ENCODE assay signal across 13 cellular contexts in genomic region chr5:161851691-161852299, GRCh38. TPM values are rescaled to one million over a fixed set of nuclear protein-coding genes. Genes with fewer than 3 reads are reported as not detected.
DNase-seq lines count a peak whose midpoint lies in the region; ATAC-seq, FAIRE-seq and TF ChIP-seq lines count a peak whose summit lies in the region.
"Had no signal": no experiment of that assay in that cellular context is flagged by ENCODE, and none has a peak within 500 bp of the region (broad histone marks: within the 10 kb centered on the region; RNA-seq: fewer than 3 reads in every experiment).

No MANE protein-coding gene starts in this region.

- no peaks in the 10 kb centered on the region for H3K4me1 Mint-ChIP-seq in activated CD4-positive, alpha-beta T cell treated with anti-CD3 and anti-CD28 coated beads, Interleukin-2, amount 10 ng/mL, durations not matched to agents 24 days and 14 days
- H3K4me1 Mint-ChIP-seq: T-cell had no signal

- CTCF ChIA-PET in SK-N-SH (lab: Yijun Ruan, JAX), result interaction anchor here (0.8 to 1.7 kb wide), 4 partner anchors 10 to 1556 kb away, joined by 3 to 11 read pairs (median 4); no protein-coding TSS in a partner anchor

- TF ChIP-seq RAD21 in SK-N-SH (IDR thresholded peaks at IDR 0.05; ENCODE audit: low read length), result peak; percentile 46

- DNase-seq in SK-N-SH, result peak; percentile 3
- peak; percentile 9 for DNase-seq in NCI-H748 (lab: John Stamatoyannopoulos, UW; ENCODE audit: unreplicated experiment)
- DNase-seq in superior temporal gyrus (ENCODE audit: extremely low spot score), result peak; percentile 57
- no peak for DNase-seq in activated CD4-positive, alpha-beta T cell treated with anti-CD3 and anti-CD28 coated beads, Interleukin-2, amount 10 ng/mL, durations not matched to agents 24 days and 14 days
- no peak for DNase-seq in activated effector memory CD4-positive, alpha-beta T cell treated with Interleukin-2 at 50 U/mL for 16 hours
- DNase-seq: activated T-cell treated with anti-CD3 and anti-CD28 coated beads for 4 hours, hypothalamus, T-cell had no signal

- no peaks in the 10 kb centered on the region for H4K20me1 ChIP-seq in SK-N-SH (ENCODE audit: insufficient read depth)

- no peaks in the 10 kb centered on the region for H3K9me2 ChIP-seq in SK-N-SH

- no peaks in the 10 kb centered on the region for H3K36me3 ChIP-seq in SK-N-SH (replicated peaks in 1 of 2; ENCODE audit: control insufficient read depth in 1 of 2, insufficient read depth in 2 of 2, low read length in 1 of 2)

- no peak overlapping the region for H3K9ac ChIP-seq in SK-N-SH

- no peaks in the 10 kb centered on the region for H3K36me3 Mint-ChIP-seq in activated CD4-positive, alpha-beta T cell treated with anti-CD3 and anti-CD28 coated beads, Interleukin-2, amount 10 ng/mL, durations not matched to agents 24 days and 14 days (ENCODE audit: low read depth)
- H3K36me3 Mint-ChIP-seq: T-cell had no signal

- H3K9me3 ChIP-seq in SK-N-SH, result no peaks in the 10 kb centered on the region

- H3K4me1 ChIP-seq in SK-N-SH (ENCODE audit: control insufficient read depth in 1 of 2, insufficient read depth in 2 of 2, low read depth in 1 of 2, low read length in 1 of 2), result no peaks in the 10 kb centered on the region

- 6% methylated on average over 2 of the region's 2 CpGs for WGBS in SK-N-SH (ENCODE audit: low lambda C conversion rate)

- no peak overlapping the region for H3K4me3 Mint-ChIP-seq in activated CD4-positive, alpha-beta T cell treated with anti-CD3 and anti-CD28 coated beads, Interleukin-2, amount 10 ng/mL, durations not matched to agents 24 days and 14 days
- H3K4me3 Mint-ChIP-seq: T-cell had no signal

- H3K27ac Mint-ChIP-seq in activated CD4-positive, alpha-beta T cell treated with anti-CD3 and anti-CD28 coated beads, Interleukin-2, amount 10 ng/mL, durations not matched to agents 24 days and 14 days, result no peak overlapping the region
- H3K27ac Mint-ChIP-seq: T-cell had no signal

- peak; percentile 62 for FAIRE-seq in colon (lab: Jason Lieb, UNC)

- no peaks in the 10 kb centered on the region for H3K79me2 ChIP-seq in SK-N-SH (ENCODE audit: insufficient read depth)

- H3K27me3 ChIP-seq in SK-N-SH (ENCODE audit: insufficient read depth), result no peaks in the 10 kb centered on the region

- H3K9me3 Mint-ChIP-seq in activated CD4-positive, alpha-beta T cell treated with anti-CD3 and anti-CD28 coated beads, Interleukin-2, amount 10 ng/mL, durations not matched to agents 24 days and 14 days, result no peaks in the 10 kb centered on the region

- intact Hi-C loops in activated CD4-positive, alpha-beta T cell treated with anti-CD3 and anti-CD28 coated beads, Interleukin-2, amount 10 ng/mL, durations not matched to agents 24 days and 14 days (cut with micrococcal nuclease), result no loop called here

- no peaks in the 10 kb centered on the region for H3F3A ChIP-seq in SK-N-SH (replicated peaks; ENCODE audit: insufficient read depth)

- peaks cover 10% of the 10 kb centered on the region for H3K27me3 Mint-ChIP-seq in activated CD4-positive, alpha-beta T cell treated with anti-CD3 and anti-CD28 coated beads, Interleukin-2, amount 10 ng/mL, durations not matched to agents 24 days and 14 days

- TF ChIP-seq EP300 in SK-N-SH (IDR thresholded peaks at IDR 0.05; ENCODE audit: borderline replicate concordance in 1 of 2, low read depth in 1 of 2, low read length in 1 of 2), result no peak

- H3K4me3 ChIP-seq in SK-N-SH (ENCODE audit: low read depth in 2 of 2, low read length in 1 of 2), result no peak overlapping the region
- H3K4me3 ChIP-seq: coronary artery had no signal

- ATAC-seq in SK-N-SH treated with all-trans-retinoic acid at 6 μM for 48 hours (no peak), GM19023 (IDR thresholded peaks at IDR 0.05; ENCODE audit: unreplicated experiment) (no peak)
- ATAC-seq: T-cell had no signal

- POLR2A ChIA-PET in SK-N-SH (lab: Yijun Ruan, JAX), result no interaction called here

- TF ChIP-seq CTCF in SK-N-SH (IDR thresholded peaks at IDR 0.05), result peak; percentile 59

- H2AFZ ChIP-seq in SK-N-SH (ENCODE audit: low read depth), result no peak overlapping the region

- H3K27ac ChIP-seq in SK-N-SH (ENCODE audit: low read depth in 2 of 2, low read length in 1 of 2), result no peak overlapping the region
- H3K27ac ChIP-seq: coronary artery had no signal

- H3K4me2 ChIP-seq in SK-N-SH, result no peak overlapping the region

TF ChIP-seq in SK-N-SH, 30 proteins besides CTCF, POLR2A, EP300 and RAD21:
- TF ChIP-seq YY1 (IDR thresholded peaks at IDR 0.05; ENCODE audit: low read depth) (no peak), MXI1 (IDR thresholded peaks at IDR 0.05; ENCODE audit: low read depth, low read length) (no peak), ZBTB33 (IDR thresholded peaks at IDR 0.05; ENCODE audit: borderline replicate concordance, low read depth) (no peak), SMC3 (IDR thresholded peaks at IDR 0.05; ENCODE audit: low read depth, low read length) (no peak; the same call in 1 of the 2 replicates), JUND (IDR thresholded peaks at IDR 0.05) (no peak), GABPA (IDR thresholded peaks at IDR 0.05; ENCODE audit: low read depth) (no peak)

TF ChIP-seq in SK-N-SH treated with all-trans-retinoic acid at 6 μM for 48 hours, 23 proteins besides CTCF, POLR2A, EP300 and RAD21:
- no peak for TF ChIP-seq ZNF8 (CRISPR knock-in tag; IDR thresholded peaks at IDR 0.05)
- TF ChIP-seq TOX (CRISPR knock-in tag; IDR thresholded peaks at IDR 0.05; ENCODE audit: borderline replicate concordance), result no peak
- no peak for TF ChIP-seq POU6F1 (CRISPR knock-in tag; IDR thresholded peaks at IDR 0.05; ENCODE audit: borderline replicate concordance, low read depth)
- no peak for TF ChIP-seq PATZ1 (CRISPR knock-in tag; IDR thresholded peaks at IDR 0.05; ENCODE audit: borderline replicate concordance)
- no peak for TF ChIP-seq CSDC2 (CRISPR knock-in tag; IDR thresholded peaks at IDR 0.05)
- no peak for TF ChIP-seq TCF4 (CRISPR knock-in tag; IDR thresholded peaks at IDR 0.05; ENCODE audit: borderline replicate concordance)
- TF ChIP-seq CREB5 (CRISPR knock-in tag; IDR thresholded peaks at IDR 0.05; ENCODE audit: low read depth), result no peak
- no peak for TF ChIP-seq ESRRG (CRISPR knock-in tag; IDR thresholded peaks at IDR 0.05)
- TF ChIP-seq SNAI2 (CRISPR knock-in tag; IDR thresholded peaks at IDR 0.05), result no peak
- TF ChIP-seq PPARA (CRISPR knock-in tag; IDR thresholded peaks at IDR 0.05; ENCODE audit: borderline replicate concordance), result no peak
- TF ChIP-seq BACH2 (CRISPR knock-in tag; IDR thresholded peaks at IDR 0.05; ENCODE audit: borderline replicate concordance), result no peak
- no peak for TF ChIP-seq GLIS3 (CRISPR knock-in tag; IDR thresholded peaks at IDR 0.05)
TF ChIP-seq in SK-N-SH treated with all-trans-retinoic acid at 6 μM for 48 hours: peak in this region for 0.

RNA-seq across cellular contexts. Expression of gene GABRA1, which starts 3.9 kb away (rescaled TPM):
- not detected in 2 replicates for polyA plus RNA-seq in SK-N-SH (2012; rRNA removed)
- polyA plus RNA-seq in SK-N-SH (2012; cell fraction: cytosol; rRNA removed), result under 0.01 TPM in 1 of 2 replicates, not detected in the other
- not detected in 2 replicates for polyA plus RNA-seq in SK-N-SH (2012; cell fraction: nucleus; rRNA removed)
- total RNA-seq in activated CD4-positive, alpha-beta T cell treated with anti-CD3 and anti-CD28 coated beads, Interleukin-2, amount 10 ng/mL, durations not matched to agents 24 days and 14 days, result not detected in 2 replicates
- total RNA-seq: HT1080, T-cell had no signal

Comparison
In these comparisons a context has a peak if more than half of its experiments do, and no peak if none do; other contexts are left out.
1. DNase-seq: peak in SK-N-SH (single experiment), NCI-H748 (single experiment) and superior temporal gyrus (single experiment); none in activated CD4-positive, alpha-beta T cell treated with anti-CD3 and anti-CD28 coated beads, Interleukin-2, amount 10 ng/mL, durations not matched to agents 24 days and 14 days (single experiment) and activated effector memory CD4-positive, alpha-beta T cell treated with Interleukin-2 at 50 U/mL for 16 hours (single experiment).